In the genomic region with DNA sequence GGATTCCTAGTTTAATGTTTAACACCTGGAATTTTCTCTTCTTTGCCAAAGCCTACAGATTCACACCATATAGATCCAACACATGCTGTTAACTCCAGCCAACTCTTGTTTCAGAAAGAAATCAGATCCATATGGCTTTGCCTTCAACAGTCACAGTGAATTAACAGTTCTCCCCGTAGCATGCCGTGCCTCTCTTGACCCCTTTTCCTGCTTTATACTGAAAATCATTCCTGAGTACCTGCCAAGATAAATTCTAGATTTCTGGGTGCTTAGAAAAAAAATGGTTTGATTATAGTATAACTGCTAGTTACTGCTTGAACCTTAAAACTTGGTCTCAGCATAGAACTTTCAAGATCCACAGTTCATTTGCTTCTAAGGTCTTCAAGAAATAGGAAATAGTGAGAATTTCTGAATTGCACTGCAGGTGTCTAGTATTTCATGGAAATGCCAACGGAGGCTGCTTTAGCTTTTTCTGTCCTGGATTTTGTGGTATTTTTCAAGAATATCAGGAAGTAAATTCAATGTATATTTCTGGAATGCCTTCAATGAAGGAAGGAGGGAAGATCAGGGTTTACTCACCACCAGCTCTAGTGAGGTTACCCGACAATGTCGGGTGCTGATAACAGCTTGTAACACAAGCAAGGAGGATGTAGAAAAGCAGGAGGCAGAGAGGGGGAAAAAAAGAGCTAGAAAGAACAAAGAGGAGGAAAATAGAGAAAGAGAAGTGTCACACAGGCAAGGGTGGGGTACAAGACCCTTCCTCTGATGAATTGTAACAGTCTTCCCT, we compare ENCODE assay signal across 1 cellular context.
TF ChIP-seq lines count a peak whose summit lies in the region.

No MANE protein-coding gene starts in this region.

TF ChIP-seq in endothelial cell of umbilical vein, 7 proteins besides CTCF, POLR2A, EP300 and RAD21 (continued from another document):
- TF ChIP-seq, protein P1, sequence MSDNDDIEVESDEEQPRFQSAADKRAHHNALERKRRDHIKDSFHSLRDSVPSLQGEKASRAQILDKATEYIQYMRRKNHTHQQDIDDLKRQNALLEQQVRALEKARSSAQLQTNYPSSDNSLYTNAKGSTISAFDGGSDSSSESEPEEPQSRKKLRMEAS (IDR thresholded peaks at IDR 0.05; ENCODE audit: insufficient read depth, insufficient read length) = no peak
- TF ChIP-seq GATA2 (IDR thresholded peaks at IDR 0.05; ENCODE audit: insufficient read depth, insufficient read length, low read depth, low read length) (peak; percentile 13), FOS (IDR thresholded peaks at IDR 0.05; ENCODE audit: borderline replicate concordance, insufficient read depth, low read length) (no peak)
TF ChIP-seq in endothelial cell of umbilical vein: peak in this region for 1.
